ENCODE assay signal across 1 cellular context in the genomic region with DNA sequence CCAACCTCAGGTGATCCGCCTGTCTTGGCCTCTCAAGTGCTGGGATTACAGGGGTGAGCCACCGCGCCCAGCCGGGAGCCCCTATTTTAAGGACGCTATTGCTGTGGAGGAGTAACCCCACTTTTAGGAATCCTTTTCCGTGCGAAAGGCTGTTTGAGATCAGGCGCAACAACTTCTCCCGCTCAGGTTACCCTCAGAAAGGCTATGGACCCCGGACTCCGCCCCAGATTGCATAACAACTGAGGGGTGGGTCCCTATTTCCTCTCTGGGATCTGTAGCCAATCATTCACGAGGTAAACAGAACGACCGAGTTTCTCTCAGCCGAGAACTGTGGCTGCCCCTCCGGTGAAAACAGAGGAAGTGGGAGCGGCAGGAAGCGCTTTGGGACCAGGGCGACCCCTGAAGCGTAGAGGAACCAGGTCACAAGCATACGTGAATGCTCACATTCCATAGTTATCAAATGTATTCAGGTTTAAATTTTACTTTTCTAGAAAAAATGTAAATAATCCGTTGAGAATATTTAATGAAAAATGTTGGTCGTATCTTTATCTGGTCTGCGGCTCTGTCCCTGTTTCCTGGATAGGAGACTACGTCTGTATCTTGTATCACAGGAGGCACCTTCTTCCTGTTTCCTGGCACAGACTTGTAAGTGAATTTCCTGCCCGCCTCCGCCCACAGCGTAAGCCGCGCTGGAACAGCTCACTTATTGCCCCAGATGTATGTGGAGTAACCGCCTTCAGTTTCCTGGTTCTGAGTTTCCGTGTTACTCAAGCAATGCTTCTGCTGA.
TF ChIP-seq lines count a peak whose summit lies in the region.

No MANE protein-coding gene starts in this region.

TF ChIP-seq in A549, 52 proteins besides CTCF, POLR2A, EP300 and RAD21 (continued from another document):
- TF ChIP-seq, protein P1, sequence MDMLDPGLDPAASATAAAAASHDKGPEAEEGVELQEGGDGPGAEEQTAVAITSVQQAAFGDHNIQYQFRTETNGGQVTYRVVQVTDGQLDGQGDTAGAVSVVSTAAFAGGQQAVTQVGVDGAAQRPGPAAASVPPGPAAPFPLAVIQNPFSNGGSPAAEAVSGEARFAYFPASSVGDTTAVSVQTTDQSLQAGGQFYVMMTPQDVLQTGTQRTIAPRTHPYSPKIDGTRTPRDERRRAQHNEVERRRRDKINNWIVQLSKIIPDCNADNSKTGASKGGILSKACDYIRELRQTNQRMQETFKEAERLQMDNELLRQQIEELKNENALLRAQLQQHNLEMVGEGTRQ (IDR thresholded peaks at IDR 0.05): no peak
